ENCODE assay signal across 8 cellular contexts in genomic region chr19:17946965-17947784, GRCh38. TPM values are rescaled to one million over a fixed set of nuclear protein-coding genes. Genes with fewer than 3 reads are reported as not detected.
DNase-seq lines count a peak whose midpoint lies in the region; ATAC-seq, FAIRE-seq and TF ChIP-seq lines count a peak whose summit lies in the region.

No MANE protein-coding gene starts in this region.

- H3K79me2 ChIP-seq in GM12878 (ENCODE audit: control insufficient read depth, insufficient read depth, low read length): no peaks in the 10 kb centered on the region

- SMC1A ChIA-PET in GM12878 (lab: Charles Lee; ENCODE audit: uncharacterized antibody, unreplicated experiment): interaction anchor here (0.6 to 1.4 kb wide), 4 partner anchors 9 to 51 kb away, joined by 3 to 7 read pairs (median 4); no protein-coding TSS in a partner anchor

- TF ChIP-seq RAD21 in GM12878 (IDR thresholded peaks at IDR 0.05; ENCODE audit: insufficient read depth, low read depth, low read length): no peak

- FAIRE-seq in GM12878 (lab: Jason Lieb, UNC): no peak

- RAD21 ChIA-PET in GM12878 (lab: Charles Lee; ENCODE audit: unreplicated experiment): interaction anchor here (1.2 to 3.6 kb wide), 6 partner anchors 9 to 110 kb away, joined by 3 to 23 read pairs (median 4); partner anchors contain the start of genes CCDC124 and RPL18A

- intact Hi-C loops in GM12878 (cut with micrococcal nuclease; ENCODE audit: unreplicated experiment): loop anchor here (2.0 to 5.0 kb wide), 2 partner anchors 50 to 225 kb away; partner anchors contain the start of gene IFI30
- intact Hi-C loops in left colon (cut with DNase I, micrococcal nuclease): no loop called here

- peak overlapping the region; percentile 66 for H3K9ac ChIP-seq in HUES64 (ENCODE audit: low read depth, low read length)
- H3K9ac ChIP-seq in GM12878 (ENCODE audit: control insufficient read depth, insufficient read depth, low read length): peak overlapping the region; percentile 36; the same call in 1 of the 2 replicates

- H3K4me2 ChIP-seq in GM12878 (ENCODE audit: control insufficient read depth, insufficient read depth): peak overlapping the region; percentile 94

- H4K20me1 ChIP-seq in GM12878 (ENCODE audit: control insufficient read depth, insufficient read depth): no peaks in the 10 kb centered on the region

- H2AFZ ChIP-seq in GM12878 (ENCODE audit: control insufficient read depth, low read depth, low read length): peak overlapping the region; percentile 85

- H3K27me3 ChIP-seq in GM06990 (replicated peaks; ENCODE audit: control insufficient read depth, insufficient read depth, low read length) (no peaks in the 10 kb centered on the region; the same call in 1 of the 2 replicates), HUES64 (ENCODE audit: insufficient read depth, low read length) (peaks cover 37% of the 10 kb centered on the region), GM12878 (replicated peaks in 1 of 2; ENCODE audit: control insufficient read depth in 2 of 2, insufficient read depth in 2 of 2, low read length in 1 of 2) (peaks cover 0 to 2% of the 10 kb centered on the region in 2 experiments; a peak in 3 of 4 replicates), thoracic aorta (replicated peaks; ENCODE audit: insufficient read depth) (peaks cover 7% of the 10 kb centered on the region)

- peaks cover 9% of the 10 kb centered on the region for H3K36me3 ChIP-seq in GM06990 (ENCODE audit: control insufficient read depth, insufficient read depth, low read length)
- H3K36me3 ChIP-seq in HUES64 (ENCODE audit: insufficient read depth, low read length): peaks cover 10% of the 10 kb centered on the region; the same call in 1 of the 2 replicates
- no peaks in the 10 kb centered on the region; a peak in 3 of 4 replicates for H3K36me3 ChIP-seq in GM12878 (ENCODE audit: control insufficient read depth in 2 of 2, insufficient read depth in 2 of 2, low read length in 1 of 2)
- H3K36me3 ChIP-seq in thoracic aorta: no peaks in the 10 kb centered on the region

- H3K9me3 ChIP-seq in HUES64 (ENCODE audit: insufficient read depth, low read depth, low read length) (no peaks in the 10 kb centered on the region), GM12878 (replicated peaks; ENCODE audit: control insufficient read depth, insufficient read depth, low read length) (no peaks in the 10 kb centered on the region), thoracic aorta (no peaks in the 10 kb centered on the region)

- H3K27ac ChIP-seq in HUES64 (ENCODE audit: low read depth, low read length): peak overlapping the region; percentile 85; the same call in 1 of the 2 replicates
- peak overlapping the region; percentile 38 for H3K27ac ChIP-seq in GM12878 (ENCODE audit: control insufficient read depth, insufficient read depth)
- no peak overlapping the region for H3K27ac ChIP-seq in thoracic aorta

- DNase-seq in GM06990 (ENCODE audit: extremely low read depth, insufficient read length) (peak; percentile 73), GM12878 (ENCODE audit: low read depth, low spot score) (no peak), left colon (peak in 1 of 2 donors; percentile 45), thoracic aorta (ENCODE audit: low spot score) (no peak), NCI-H2196 (lab: John Stamatoyannopoulos, UW; ENCODE audit: unreplicated experiment) (no peak), COLO668 (lab: John Stamatoyannopoulos, UW; ENCODE audit: unreplicated experiment) (no peak)

- 21% methylated on average over 29 of the region's 29 CpGs for WGBS in HUES64
- WGBS in GM12878 (ENCODE audit: insufficient coverage, insufficient replicate concordance, low lambda C conversion rate, missing lambda C conversion rate): 5% methylated on average over 21 of the region's 29 CpGs

- H3K4me1 ChIP-seq in HUES64 (ENCODE audit: insufficient read depth, low read length) (peaks cover 13% of the 10 kb centered on the region; the same call in 1 of the 2 replicates), GM12878 (ENCODE audit: control insufficient read depth, insufficient read depth, low read length) (peaks cover 38% of the 10 kb centered on the region), thoracic aorta (ENCODE audit: control insufficient read depth in 1 of 2, low read depth in 2 of 2) (peaks cover 17 to 45% of the 10 kb centered on the region in 2 donors)

- no peak; the same call in 1 of the 2 replicates for TF ChIP-seq POLR2A in GM12878 (IDR thresholded peaks at IDR 0.05; ENCODE audit: low read depth, low read length)

- ATAC-seq in GM21390 (IDR thresholded peaks at IDR 0.05; ENCODE audit: unreplicated experiment) (peak; percentile 11), GM12878 (peak; percentile 67), left colon (peak; percentile 53), thoracic aorta (ENCODE audit: insufficient number of reproducible peaks, low FRiP score, low read depth) (no peak)

- peak; percentile 5 for TF ChIP-seq CTCF in GM06990 (IDR thresholded peaks at IDR 0.05; ENCODE audit: insufficient read depth, low read length, poor library complexity, severe bottlenecking)
- TF ChIP-seq CTCF in GM12878 (IDR thresholded peaks at IDR 0.05 in 2 of 3, conservative IDR thresholded peaks at IDR 0.05 in 1 of 3; ENCODE audit: control insufficient read depth in 2 of 3, extremely low read depth in 1 of 3, insufficient read depth in 1 of 3, low read depth in 3 of 3, low read length in 3 of 3): no peak
- no peak for TF ChIP-seq CTCF in thoracic aorta (IDR thresholded peaks at IDR 0.05)

- BruUV-seq in GM12878 (replicated peaks; lab: Mats Ljungman, UMichigan): no TSS peak

- in situ Hi-C loops in GM12878 (cut with MboI): loop anchor here (10.0 kb wide), 1 partner anchor 48 kb away; no protein-coding TSS in a partner anchor

- POLR2A ChIA-PET in GM12878 (lab: Charles Lee): interaction anchor here (0.6 kb wide), 1 partner anchor 19 kb away, joined by 3 read pairs; no protein-coding TSS in a partner anchor

- CTCF ChIA-PET in GM12878 (lab: Yijun Ruan, JAX): interaction anchor here (0.6 to 5.5 kb wide), 7 partner anchors 9 to 263 kb away, joined by 3 to 62 read pairs (median 3); partner anchors contain the start of gene CCDC124

- TF ChIP-seq EP300 in GM12878 (IDR thresholded peaks at IDR 0.05; ENCODE audit: borderline replicate concordance in 1 of 2, control insufficient read depth in 1 of 2, low read depth in 2 of 2, low read length in 2 of 2): no peak

- H3K4me3 ChIP-seq in GM06990 (replicated peaks; ENCODE audit: low read depth, low read length) (peak overlapping the region; percentile 61), HUES64 (ENCODE audit: low read length) (peak overlapping the region; percentile 59), GM12878 (peak overlapping the region; percentile 84), thoracic aorta (peak overlapping the region; percentile 86)

TF ChIP-seq in GM12878, 131 proteins besides CTCF, POLR2A, EP300 and RAD21 (continues in another document):
- TF ChIP-seq POLR2AphosphoS5 (IDR thresholded peaks at IDR 0.05; ENCODE audit: low read length) (0 out of 2 replicates have a peak, but pooled peaks have one; percentile 38), NR2F1 (conservative IDR thresholded peaks at IDR 0.05) (0 out of 2 replicates have a peak, but pooled peaks have one; percentile 8), TCF3 (IDR thresholded peaks at IDR 0.05; ENCODE audit: borderline replicate concordance, insufficient read depth, low read depth, low read length) (no peak), SRF (IDR thresholded peaks at IDR 0.05; ENCODE audit: low read depth in 2 of 2, low read length in 2 of 2) (peak; percentile 80), KLF5 (IDR thresholded peaks at IDR 0.05; ENCODE audit: partially characterized antibody) (peak; percentile 46)

RNA-seq across cellular contexts. Expression of gene CCDC124, which starts 14.4 kb away (rescaled TPM):
- polyA plus RNA-seq in HUES64 (2013, experiment 1 of 2): 83.3 TPM
- polyA plus RNA-seq in HUES64 (2013, experiment 2 of 2): 91.5 TPM
- 11.2 and 12.8 TPM in 2 replicates for total RNA-seq in GM12878 (2013; cell fraction: nucleolus; rRNA removed)
- 50.9 and 70.5 TPM in 2 replicates for total RNA-seq in GM12878 (2014; rRNA removed)
- 13.3 and 14.4 TPM in 2 replicates for total RNA-seq in GM12878 (2014; rRNA removed; fragmentation: Illumina TruSeq; extraction: Trizol)
- 108 and 116 TPM in 2 replicates for total RNA-seq in GM12878 (2021)
- polyA plus RNA-seq in GM12878 (2011; ENCODE audit: low read depth): 12.3 TPM
- 11.9 and 33.1 TPM in 2 replicates for polyA plus RNA-seq in GM12878 (2011; rRNA removed)
- 54.0 and 87.9 TPM in 2 replicates for polyA plus RNA-seq in GM12878 (2011; cell fraction: cytosol; rRNA removed)
- polyA plus RNA-seq in GM12878 (2011; cell fraction: nucleus; rRNA removed): 33.7 and 51.4 TPM in 2 replicates
- polyA plus RNA-seq in GM12878 (2012): 45.0 and 63.4 TPM in 2 replicates
- polyA plus RNA-seq in GM12878 (2014; fragmentation: Illumina TruSeq; extraction: Trizol): 2.0 and 17.7 TPM in 2 replicates
- 10 to 100 TPM in 1 of 2 experiments, 1 to 10 TPM in 1; 3.7 to 16.1 TPM for polyA plus RNA-seq in GM12878 (2014; fragmentation: Nextera tagmentation; extraction: Ambion mirVana)
- 137 and 153 TPM in 2 replicates for polyA plus RNA-seq in GM12878 (2014; rRNA removed)
- 100 to 1,000 TPM; 166 to 184 TPM for polyA plus RNA-seq in GM12878 (2016; fragmentation: Nextera tagmentation; extraction: Ambion mirVana)
- polyA minus RNA-seq in GM12878 (2011; rRNA and poly(A)+ RNA removed): 3.7 and 9.3 TPM in 2 replicates
- polyA minus RNA-seq in GM12878 (2011; cell fraction: cytosol; rRNA and poly(A)+ RNA removed): 11.5 and 14.8 TPM in 2 replicates
- polyA minus RNA-seq in GM12878 (2011; cell fraction: nucleus; rRNA and poly(A)+ RNA removed): 5.1 and 14.2 TPM in 2 replicates
- total RNA-seq in left colon: 10 to 100 TPM; 39.5 to 51.5 TPM
- 10 to 100 TPM; 44.1 to 60.8 TPM for total RNA-seq in thoracic aorta

RNA-seq across cellular contexts. Expression of gene KCNN1, which starts 19.7 kb away (rescaled TPM):
- 4.9 TPM for polyA plus RNA-seq in HUES64 (2013, experiment 1 of 2)
- polyA plus RNA-seq in HUES64 (2013, experiment 2 of 2): 7.4 TPM
- 12.0 and 14.7 TPM in 2 replicates for total RNA-seq in GM12878 (2013; cell fraction: nucleolus; rRNA removed)
- total RNA-seq in GM12878 (2014; rRNA removed) (0.40 and 0.60 TPM in 2 replicates), GM12878 (2014; rRNA removed; fragmentation: Illumina TruSeq; extraction: Trizol) (0.09 and 0.14 TPM in 2 replicates), GM12878 (2021) (0.43 and 0.87 TPM in 2 replicates), left colon (under 1 TPM in 1 of 2 donors, not detected in 1; 0.14 TPM), thoracic aorta (under 1 TPM in 1 of 2 donors, not detected in 1; 0.99 TPM)
- polyA plus RNA-seq in GM12878 (2011; ENCODE audit: low read depth): 0.64 TPM
- polyA plus RNA-seq in GM12878 (2011; rRNA removed) (0.45 and 0.95 TPM in 2 replicates), GM12878 (2014; fragmentation: Illumina TruSeq; extraction: Trizol) (0.04 and 0.10 TPM in 2 replicates), GM12878 (2014; fragmentation: Nextera tagmentation; extraction: Ambion mirVana) (under 1 TPM in 1 of 2 experiments, not detected in 1; 0.02 TPM), GM12878 (2014; rRNA removed) (0.13 and 0.31 TPM in 2 replicates), GM12878 (2016; fragmentation: Nextera tagmentation; extraction: Ambion mirVana) (under 1 TPM; 0.16 TPM)
- polyA plus RNA-seq in GM12878 (2011; cell fraction: cytosol; rRNA removed): 1.2 and 1.5 TPM in 2 replicates
- polyA plus RNA-seq in GM12878 (2011; cell fraction: nucleus; rRNA removed): 1.9 and 2.6 TPM in 2 replicates
- 1.4 and 1.6 TPM in 2 replicates for polyA plus RNA-seq in GM12878 (2012)
- 1.5 and 2.3 TPM in 2 replicates for polyA minus RNA-seq in GM12878 (2011; rRNA and poly(A)+ RNA removed)
- 0.52 TPM in 1 of 2 replicates, not detected in the other for polyA minus RNA-seq in GM12878 (2011; cell fraction: cytosol; rRNA and poly(A)+ RNA removed)
- 0.85 and 1.1 TPM in 2 replicates for polyA minus RNA-seq in GM12878 (2011; cell fraction: nucleus; rRNA and poly(A)+ RNA removed)

Comparison
In these comparisons a context has a peak if more than half of its experiments do, and no peak if none do; other contexts are left out.
1. H3K27ac ChIP-seq: peak in HUES64 (single experiment) and GM12878 (single experiment); none in thoracic aorta (0 of 2).
2. Peak in every context shown above with its lines, with median percentiles within 50 percentile points of each other: H3K4me3 ChIP-seq.